In the genomic region with DNA sequence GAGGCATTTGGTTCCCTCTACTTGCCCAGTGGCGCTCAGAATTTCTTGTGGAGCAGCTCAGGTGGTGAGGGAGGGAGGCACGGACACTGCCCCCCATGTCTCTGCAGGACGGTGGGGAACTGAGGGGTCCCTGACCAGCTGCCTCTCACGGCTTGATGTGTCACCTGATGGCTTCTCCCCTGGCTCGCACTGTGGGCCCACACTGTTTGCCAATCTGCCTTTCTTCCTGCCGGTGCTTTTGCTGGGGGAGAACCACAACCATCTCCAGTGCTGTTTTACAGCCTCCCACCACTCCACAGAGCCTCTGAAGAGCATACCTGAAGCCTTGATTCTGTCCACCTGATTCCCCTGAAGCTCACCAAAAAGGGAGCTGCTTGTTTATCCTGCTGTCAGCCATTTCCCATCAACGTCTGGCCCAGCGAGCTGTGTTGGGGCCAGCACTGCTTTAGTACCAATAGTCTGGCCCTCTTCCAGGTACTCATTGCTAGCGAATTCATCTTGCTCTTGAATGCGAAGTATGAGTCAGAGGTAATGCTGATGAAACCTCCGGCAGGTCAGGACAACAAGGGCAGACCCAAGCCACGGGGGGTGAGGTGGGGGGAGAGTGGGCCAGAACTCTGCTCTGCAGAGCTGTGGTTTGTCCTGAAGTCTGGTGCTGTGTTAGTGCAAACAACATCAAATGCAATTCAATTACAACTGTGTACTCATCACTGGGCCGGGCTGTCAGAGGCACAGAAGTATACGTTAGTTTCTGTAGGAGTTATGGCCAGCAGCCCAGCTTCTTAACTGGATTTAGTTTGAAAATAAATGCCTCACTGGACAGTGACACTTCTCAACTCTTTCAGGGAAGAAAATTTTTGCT, we compare ENCODE assay signal across 9 cellular contexts.
DNase-seq lines count a peak whose midpoint lies in the region; ATAC-seq and TF ChIP-seq lines count a peak whose summit lies in the region.
"Had no signal": no experiment of that assay in that cellular context is flagged by ENCODE, and none has a peak within 500 bp of the region (broad histone marks: within the 10 kb centered on the region; RNA-seq: fewer than 3 reads in every experiment).

No MANE protein-coding gene starts in this region.

- H3K27me3 ChIP-seq in PC-9 (ENCODE audit: insufficient read depth, low read depth) (no peaks in the 10 kb centered on the region), ovary (no peaks in the 10 kb centered on the region)

- peak overlapping the region; percentile 66 for H3K27ac ChIP-seq in PC-9
- H3K27ac ChIP-seq in ovary, result peak overlapping the region; percentile 53 to 77

- WGBS in ovary, 3 donors, result 33 to 40% (median 35%) methylated on average over 14 of the region's 14 CpGs

- H3K4me3 ChIP-seq in PC-9, result no peak overlapping the region
- no peak overlapping the region for H3K4me3 ChIP-seq in fibroblast of mammary gland (ENCODE audit: control insufficient read depth, low read depth, low read length)
- no peak overlapping the region for H3K4me3 ChIP-seq in ovary

- TF ChIP-seq EP300 in ovary (IDR thresholded peaks at IDR 0.05), result no peak

- no peak for ATAC-seq in HG02884 (IDR thresholded peaks at IDR 0.05; ENCODE audit: unreplicated experiment)

- no peak for TF ChIP-seq POLR2A in ovary (IDR thresholded peaks at IDR 0.05)

- DNase-seq in HEK293T (ENCODE audit: extremely low spot score) (peak; percentile 12), PC-9 (peak; percentile 63 to 81), fibroblast of mammary gland (ENCODE audit: low read depth) (peak; percentile 100), ovary (peak; percentile 75 to 90 (median 82)), KG1 (lab: John Stamatoyannopoulos, UW) (no peak)
- no peak for DNase-seq in stimulated activated CD4-positive, alpha-beta T cell treated with anti-CD3 and anti-CD28 coated beads, Interleukin-12 subunit alpha, Interleukin-12 subunit beta, amount 100 ng/mL, for 4 hours
- no peak for DNase-seq in activated naive CD4-positive, alpha-beta T cell treated with anti-CD3 and anti-CD28 coated beads, Interleukin-2, amount 10 ng/mL, durations not matched to agents 7 days and 5 days

- H3K36me3 Mint-ChIP-seq in activated naive CD4-positive, alpha-beta T cell treated with anti-CD3 and anti-CD28 coated beads, Interleukin-2, amount 10 ng/mL, durations not matched to agents 7 days and 5 days, result no peaks in the 10 kb centered on the region

- H3K9me3 Mint-ChIP-seq in activated naive CD4-positive, alpha-beta T cell treated with anti-CD3 and anti-CD28 coated beads, Interleukin-2, amount 10 ng/mL, durations not matched to agents 7 days and 5 days, result no peaks in the 10 kb centered on the region
- H3K9me3 Mint-ChIP-seq: natural killer cell treated with Interleukin-12 subunit alpha and Interleukin-12 subunit beta and Interleukin-15 and Interleukin-18, amount 100 ng/mL, for 72 hours had no signal

- no peaks in the 10 kb centered on the region for H3K79me2 ChIP-seq in PC-9 (ENCODE audit: low read depth)

- H3K4me3 Mint-ChIP-seq in activated naive CD4-positive, alpha-beta T cell treated with anti-CD3 and anti-CD28 coated beads, Interleukin-2, amount 10 ng/mL, durations not matched to agents 7 days and 5 days, result no peak overlapping the region
- H3K4me3 Mint-ChIP-seq: natural killer cell treated with Interleukin-12 subunit alpha and Interleukin-12 subunit beta and Interleukin-15 and Interleukin-18, amount 100 ng/mL, for 72 hours had no signal

- H3K9me3 ChIP-seq in PC-9 (ENCODE audit: insufficient read depth, low read depth) (no peaks in the 10 kb centered on the region), ovary (no peaks in the 10 kb centered on the region)

- TF ChIP-seq CTCF in PC-9 (conservative IDR thresholded peaks at IDR 0.05) (no peak), fibroblast of mammary gland (conservative IDR thresholded peaks at IDR 0.05; ENCODE audit: control insufficient read depth, insufficient read depth, low read depth, low read length) (no peak), ovary (IDR thresholded peaks at IDR 0.05) (no peak)

- CTCF ChIA-PET in HEK293T (lab: Yijun Ruan, JAX), result interaction anchor here (0.7 kb wide), 1 partner anchor 243 kb away, joined by 3 read pairs; no protein-coding TSS in a partner anchor
- CTCF ChIA-PET in PC-9 (lab: Charles Lee), result no interaction called here
- CTCF ChIA-PET in activated naive CD4-positive, alpha-beta T cell treated with anti-CD3 and anti-CD28 coated beads, Interleukin-2, amount 10 ng/mL, durations not matched to agents 7 days and 5 days (lab: Charles Lee), result no interaction called here

- no peaks in the 10 kb centered on the region for H3K27me3 Mint-ChIP-seq in activated naive CD4-positive, alpha-beta T cell treated with anti-CD3 and anti-CD28 coated beads, Interleukin-2, amount 10 ng/mL, durations not matched to agents 7 days and 5 days

- 0 out of 2 replicates have a peak, but pooled peaks cover 15% of the 10 kb centered on the region for H3F3A ChIP-seq in PC-9 (ENCODE audit: insufficient read depth, low read depth)

- H2AFZ ChIP-seq in PC-9, result peak overlapping the region; percentile 75

- POLR2A ChIA-PET in HEK293T (lab: Yijun Ruan, JAX) (interaction anchor here (0.6 to 1.5 kb wide), 6 partner anchors 10 to 541 kb away, joined by 3 to 8 read pairs (median 3); no protein-coding TSS in a partner anchor), PC-9 (lab: Charles Lee; ENCODE audit: unreplicated experiment) (interaction anchor here (0.7 kb wide), 1 partner anchor 9 kb away, joined by 4 read pairs; no protein-coding TSS in a partner anchor)

- no TSS peak for BruUV-seq in PC-9 (replicated peaks; lab: Mats Ljungman, UMichigan)

- H3K9me2 ChIP-seq in PC-9 (ENCODE audit: insufficient read depth), result no peaks in the 10 kb centered on the region

- intact Hi-C loops in PC-9 (cut with micrococcal nuclease; ENCODE audit: unreplicated experiment) (no loop called here), ovary (cut with DNase I) (loop anchor here in 1 of 4 donors (5.0 kb wide), 1 partner anchor 56 kb away; no protein-coding TSS in a partner anchor)

- H3K4me1 ChIP-seq in PC-9 (replicated peaks; ENCODE audit: insufficient read depth), result peaks cover 30% of the 10 kb centered on the region
- peaks cover 25% of the 10 kb centered on the region for H3K4me1 ChIP-seq in ovary (ENCODE audit: insufficient read depth)

- H3K36me3 ChIP-seq in PC-9 (ENCODE audit: low read depth) (no peaks in the 10 kb centered on the region), ovary (no peaks in the 10 kb centered on the region)

- no peaks in the 10 kb centered on the region for H4K20me1 ChIP-seq in PC-9 (ENCODE audit: insufficient read depth)

- peak overlapping the region; percentile 62 for H3K4me2 ChIP-seq in PC-9

- no peak overlapping the region for H3K27ac Mint-ChIP-seq in activated naive CD4-positive, alpha-beta T cell treated with anti-CD3 and anti-CD28 coated beads, Interleukin-2, amount 10 ng/mL, durations not matched to agents 7 days and 5 days
- H3K27ac Mint-ChIP-seq: natural killer cell treated with Interleukin-12 subunit alpha and Interleukin-12 subunit beta and Interleukin-15 and Interleukin-18, amount 100 ng/mL, for 72 hours had no signal

- no peaks in the 10 kb centered on the region for H3K4me1 Mint-ChIP-seq in activated naive CD4-positive, alpha-beta T cell treated with anti-CD3 and anti-CD28 coated beads, Interleukin-2, amount 10 ng/mL, durations not matched to agents 7 days and 5 days

TF ChIP-seq in HEK293T, 16 proteins besides CTCF, POLR2A, EP300 and RAD21:
- no peak for TF ChIP-seq ARNT (IDR thresholded peaks at IDR 0.05)
- no peak for TF ChIP-seq HDGF (IDR thresholded peaks at IDR 0.05; ENCODE audit: borderline replicate concordance)
- TF ChIP-seq CTBP1 (IDR thresholded peaks at IDR 0.05; ENCODE audit: borderline replicate concordance), result no peak
- no peak for TF ChIP-seq SP1 (IDR thresholded peaks at IDR 0.05)
- no peak for TF ChIP-seq FOXA1 (IDR thresholded peaks at IDR 0.05)
- no peak for TF ChIP-seq LEF1 (IDR thresholded peaks at IDR 0.05; ENCODE audit: borderline replicate concordance)
- no peak for TF ChIP-seq FOXK2 (IDR thresholded peaks at IDR 0.05)
- TF ChIP-seq TARDBP (IDR thresholded peaks at IDR 0.05), result no peak
- TF ChIP-seq L3MBTL2 (conservative IDR thresholded peaks at IDR 0.05), result no peak
- no peak for TF ChIP-seq NFRKB (IDR thresholded peaks at IDR 0.05)
- TF ChIP-seq PKNOX1 (IDR thresholded peaks at IDR 0.05), result no peak
- no peak for TF ChIP-seq SUZ12 (IDR thresholded peaks at IDR 0.05)
- TF ChIP-seq BHLHE40 (IDR thresholded peaks at IDR 0.05; ENCODE audit: borderline replicate concordance), result no peak
- TF ChIP-seq ELF4 (IDR thresholded peaks at IDR 0.05), result no peak
- TF ChIP-seq FOXM1 (IDR thresholded peaks at IDR 0.05; ENCODE audit: borderline replicate concordance), result no peak
- no peak for TF ChIP-seq ZNF384 (IDR thresholded peaks at IDR 0.05)

Comparison
In these comparisons a context has a peak if more than half of its experiments do, and no peak if none do; other contexts are left out.
1. DNase-seq: peak in HEK293T (single experiment), PC-9 (2 of 2), fibroblast of mammary gland (single experiment) and ovary (5 of 5); none in stimulated activated CD4-positive, alpha-beta T cell treated with anti-CD3 and anti-CD28 coated beads, Interleukin-12 subunit alpha, Interleukin-12 subunit beta, amount 100 ng/mL, for 4 hours (single experiment), KG1 (single experiment) and activated naive CD4-positive, alpha-beta T cell treated with anti-CD3 and anti-CD28 coated beads, Interleukin-2, amount 10 ng/mL, durations not matched to agents 7 days and 5 days (single experiment).